20 cellular contexts compared by ENCODE assay signal in genomic region chr9:134651226-134651905, GRCh38.
"Had no signal": no experiment of that assay in that cellular context is flagged by ENCODE, and none has a peak within 500 bp of the region (broad histone marks: within the 10 kb centered on the region; RNA-seq: fewer than 3 reads in every experiment).

No MANE protein-coding gene starts in this region.

- H3K36me3 Mint-ChIP-seq: activated CD8-positive, alpha-beta memory T cell treated with anti-CD3 and anti-CD28 coated beads, Interleukin-2, amount 10 ng/mL, durations not matched to agents 7 days and 5 days; activated naive CD8-positive, alpha-beta T cell treated with anti-CD3 and anti-CD28 coated beads for 36 hours; naive B cell had no signal

- H3K9me3 Mint-ChIP-seq: activated B cell treated with CpG ODN at 0.5 μM for 24 hours; activated CD4-positive, alpha-beta memory T cell treated with anti-CD3 and anti-CD28 coated beads, Interleukin-2, amount 10 ng/mL, durations not matched to agents 7 days and 5 days; activated naive CD8-positive, alpha-beta T cell treated with anti-CD3 and anti-CD28 coated beads for 36 hours; activated T-helper 17 cell treated with anti-CD3 and anti-CD28 coated beads, Interleukin-2, amount 50 U/mL, for 72 hours; naive B cell; stimulated activated naive CD8-positive, alpha-beta T cell treated with anti-CD3 and anti-CD28 coated beads, Interleukin-15, Interleukin-2, amounts not matched to agents 100 ng/mL and 50 ng/mL, for 24 hours had no signal

- H3K36me3 ChIP-seq: gastrocnemius medialis, suprapubic skin, transverse colon had no signal

- H3K4me1 ChIP-seq: gastrocnemius medialis, parathyroid adenoma had no signal

- DNase-seq: activated B cell treated with CpG ODN at 0.5 μM for 24 hours; activated CD4-positive, alpha-beta memory T cell treated with anti-CD3 and anti-CD28 coated beads, Interleukin-2, amount 10 ng/mL, durations not matched to agents 7 days and 5 days; activated CD4-positive, alpha-beta T cell treated with anti-CD3 and anti-CD28 coated beads for 48 hours; activated CD8-positive, alpha-beta memory T cell treated with anti-CD3 and anti-CD28 coated beads, Interleukin-2, amount 10 ng/mL, durations not matched to agents 7 days and 5 days; activated naive CD4-positive, alpha-beta T cell; activated naive CD8-positive, alpha-beta T cell treated with anti-CD3 and anti-CD28 coated beads for 36 hours; amygdala; brain microvascular endothelial cell; central memory CD4-positive, alpha-beta T cell; gastrocnemius medialis; kidney glomerular epithelial cell; naive B cell; stimulated activated CD4-positive, alpha-beta T cell treated with anti-CD3 and anti-CD28 coated beads, Interleukin-2, amount 100 ng/mL, for 24 hours; transverse colon had no signal

- H3K4me1 Mint-ChIP-seq: activated B cell treated with CpG ODN at 0.5 μM for 24 hours; activated CD8-positive, alpha-beta memory T cell treated with anti-CD3 and anti-CD28 coated beads, Interleukin-2, amount 10 ng/mL, durations not matched to agents 7 days and 5 days; activated naive CD8-positive, alpha-beta T cell treated with anti-CD3 and anti-CD28 coated beads for 36 hours; naive B cell had no signal

- H3K27me3 ChIP-seq: brain microvascular endothelial cell, heart left ventricle, suprapubic skin, transverse colon had no signal

- H3K27me3 Mint-ChIP-seq: activated B cell treated with CpG ODN at 0.5 μM for 24 hours; activated CD4-positive, alpha-beta memory T cell treated with anti-CD3 and anti-CD28 coated beads, Interleukin-2, amount 10 ng/mL, durations not matched to agents 7 days and 5 days; activated CD8-positive, alpha-beta memory T cell treated with anti-CD3 and anti-CD28 coated beads, Interleukin-2, amount 10 ng/mL, durations not matched to agents 7 days and 5 days; activated naive CD8-positive, alpha-beta T cell treated with anti-CD3 and anti-CD28 coated beads for 36 hours; activated T-helper 17 cell treated with anti-CD3 and anti-CD28 coated beads, Interleukin-2, amount 50 U/mL, for 72 hours; stimulated activated naive CD8-positive, alpha-beta T cell treated with anti-CD3 and anti-CD28 coated beads, Interleukin-15, Interleukin-2, amounts not matched to agents 100 ng/mL and 50 ng/mL, for 24 hours had no signal

- H3K27ac ChIP-seq: brain microvascular endothelial cell, coronary artery, gastrocnemius medialis, parathyroid adenoma, suprapubic skin, transverse colon had no signal

- H3K27ac Mint-ChIP-seq: activated B cell treated with CpG ODN at 0.5 μM for 24 hours; activated CD4-positive, alpha-beta memory T cell treated with anti-CD3 and anti-CD28 coated beads, Interleukin-2, amount 10 ng/mL, durations not matched to agents 7 days and 5 days; activated CD8-positive, alpha-beta memory T cell treated with anti-CD3 and anti-CD28 coated beads, Interleukin-2, amount 10 ng/mL, durations not matched to agents 7 days and 5 days; activated naive CD8-positive, alpha-beta T cell treated with anti-CD3 and anti-CD28 coated beads for 36 hours; activated T-helper 17 cell treated with anti-CD3 and anti-CD28 coated beads, Interleukin-2, amount 50 U/mL, for 72 hours; naive B cell; stimulated activated naive CD8-positive, alpha-beta T cell treated with anti-CD3 and anti-CD28 coated beads, Interleukin-15, Interleukin-2, amounts not matched to agents 100 ng/mL and 50 ng/mL, for 24 hours had no signal

- H3K4me3 ChIP-seq: coronary artery, gastrocnemius medialis, heart left ventricle, suprapubic skin, transverse colon had no signal

- H3K9me3 ChIP-seq: gastrocnemius medialis, heart left ventricle, suprapubic skin, transverse colon had no signal

- H3K4me3 Mint-ChIP-seq: activated B cell treated with CpG ODN at 0.5 μM for 24 hours; activated CD4-positive, alpha-beta memory T cell treated with anti-CD3 and anti-CD28 coated beads, Interleukin-2, amount 10 ng/mL, durations not matched to agents 7 days and 5 days; activated CD8-positive, alpha-beta memory T cell treated with anti-CD3 and anti-CD28 coated beads, Interleukin-2, amount 10 ng/mL, durations not matched to agents 7 days and 5 days; activated naive CD8-positive, alpha-beta T cell treated with anti-CD3 and anti-CD28 coated beads for 36 hours; activated T-helper 17 cell treated with anti-CD3 and anti-CD28 coated beads, Interleukin-2, amount 50 U/mL, for 72 hours; naive B cell; stimulated activated naive CD8-positive, alpha-beta T cell treated with anti-CD3 and anti-CD28 coated beads, Interleukin-15, Interleukin-2, amounts not matched to agents 100 ng/mL and 50 ng/mL, for 24 hours had no signal
